9 cellular contexts compared by ENCODE assay signal in genomic region chr19:32676186-32676894, GRCh38.
A peak's percentile ranks its signal among the peaks of the same experiment; 100 is the strongest.
DNase-seq lines count a peak whose midpoint lies in the region; ATAC-seq, FAIRE-seq and TF ChIP-seq lines count a peak whose summit lies in the region.
"Had no signal": no experiment of that assay in that cellular context is flagged by ENCODE, and none has a peak within 500 bp of the region (broad histone marks: within the 10 kb centered on the region; RNA-seq: fewer than 3 reads in every experiment).

No MANE protein-coding gene starts in this region.

- H3K4me1 Mint-ChIP-seq in activated naive CD4-positive, alpha-beta T cell treated with anti-CD3 and anti-CD28 coated beads, Interleukin-2, amount 50 U/mL, for 24 hours = peaks cover 26% of the 10 kb centered on the region
- H3K4me1 Mint-ChIP-seq in stimulated activated naive B cell treated with anti-CD40 and anti-IgM and Interleukin-4, amounts not matched to agents 10 μg/mL and 1 μg/mL and 100 μg/mL, for 72 hours = peaks cover 16 to 47% of the 10 kb centered on the region in 2 donors

- TF ChIP-seq CTCF in LNCaP clone FGC (IDR thresholded peaks at IDR 0.05; ENCODE audit: control insufficient read depth, extremely low read depth, insufficient read depth) (0 out of 2 replicates have a peak, but pooled peaks have one; percentile 15), D721Med (IDR thresholded peaks at IDR 0.05; ENCODE audit: insufficient read depth, missing control alignments) (no peak)

- peaks cover 12% of the 10 kb centered on the region for H3K27me3 Mint-ChIP-seq in activated naive CD4-positive, alpha-beta T cell treated with anti-CD3 and anti-CD28 coated beads, Interleukin-2, amount 50 U/mL, for 24 hours
- H3K27me3 Mint-ChIP-seq in stimulated activated naive B cell treated with anti-CD40 and anti-IgM and Interleukin-4, amounts not matched to agents 10 μg/mL and 1 μg/mL and 100 μg/mL, for 72 hours = peaks cover 13 to 24% of the 10 kb centered on the region in 2 donors

- peak overlapping the region; percentile 80 for H3K4me3 ChIP-seq in LNCaP clone FGC (ENCODE audit: low read depth, low read length)

- peak overlapping the region; percentile 93 for H3K4me3 Mint-ChIP-seq in activated naive CD4-positive, alpha-beta T cell treated with anti-CD3 and anti-CD28 coated beads, Interleukin-2, amount 50 U/mL, for 24 hours
- peak overlapping the region; percentile 84 to 86 for H3K4me3 Mint-ChIP-seq in stimulated activated naive B cell treated with anti-CD40 and anti-IgM and Interleukin-4, amounts not matched to agents 10 μg/mL and 1 μg/mL and 100 μg/mL, for 72 hours

- no peaks in the 10 kb centered on the region for H3K9me3 Mint-ChIP-seq in activated naive CD4-positive, alpha-beta T cell treated with anti-CD3 and anti-CD28 coated beads, Interleukin-2, amount 50 U/mL, for 24 hours
- H3K9me3 Mint-ChIP-seq in stimulated activated naive B cell treated with anti-CD40 and anti-IgM and Interleukin-4, amounts not matched to agents 10 μg/mL and 1 μg/mL and 100 μg/mL, for 72 hours = no peaks in the 10 kb centered on the region
- H3K9me3 Mint-ChIP-seq: nephron had no signal

- FAIRE-seq in D721Med (lab: Jason Lieb, UNC) = no peak

- no peak for ATAC-seq in stimulated activated naive B cell treated with anti-CD40 and anti-IgM and Interleukin-4, amounts not matched to agents 10 μg/mL and 1 μg/mL and 100 μg/mL, for 72 hours (replicated peaks)

- no peak overlapping the region for H3K27ac Mint-ChIP-seq in activated naive CD4-positive, alpha-beta T cell treated with anti-CD3 and anti-CD28 coated beads, Interleukin-2, amount 50 U/mL, for 24 hours
- peak overlapping the region; percentile 81 for H3K27ac Mint-ChIP-seq in stimulated activated naive B cell treated with anti-CD40 and anti-IgM and Interleukin-4, amounts not matched to agents 10 μg/mL and 1 μg/mL and 100 μg/mL, for 72 hours

- DNase-seq in COR-L47 (lab: John Stamatoyannopoulos, UW) (peak; percentile 60), LNCaP clone FGC (ENCODE audit: low read depth) (no peak), iPS-NIHi11 (ENCODE audit: low spot score) (peak; percentile 31), NAMALWA (ENCODE audit: low spot score) (no peak), inferior parietal cortex (ENCODE audit: extremely low spot score) (no peak), D721Med (ENCODE audit: insufficient read length, low spot score) (no peak)
- no peak for DNase-seq in stimulated activated naive B cell treated with anti-CD40 and anti-IgM and Interleukin-4, amounts not matched to agents 10 μg/mL and 1 μg/mL and 100 μg/mL, for 72 hours

- H3K36me3 Mint-ChIP-seq in activated naive CD4-positive, alpha-beta T cell treated with anti-CD3 and anti-CD28 coated beads, Interleukin-2, amount 50 U/mL, for 24 hours = no peaks in the 10 kb centered on the region
- peaks cover 0 to 3% of the 10 kb centered on the region in 2 donors for H3K36me3 Mint-ChIP-seq in stimulated activated naive B cell treated with anti-CD40 and anti-IgM and Interleukin-4, amounts not matched to agents 10 μg/mL and 1 μg/mL and 100 μg/mL, for 72 hours

Comparison
In these comparisons a context has a peak if more than half of its experiments do, and no peak if none do; other contexts are left out.
1. DNase-seq: peak in COR-L47 (single experiment) and iPS-NIHi11 (single experiment); none in LNCaP clone FGC (single experiment), stimulated activated naive B cell treated with anti-CD40 and anti-IgM and Interleukin-4, amounts not matched to agents 10 μg/mL and 1 μg/mL and 100 μg/mL, for 72 hours (single experiment), NAMALWA (single experiment), inferior parietal cortex (single experiment) and D721Med (single experiment).